8 cellular contexts compared by ENCODE assay signal in genomic region chr4:165327211-165328100, GRCh38. TPM values are rescaled to one million over a fixed set of nuclear protein-coding genes. Genes with fewer than 3 reads are reported as not detected.
DNase-seq lines count a peak whose midpoint lies in the region; ATAC-seq and TF ChIP-seq lines count a peak whose summit lies in the region.

Gene MSMO1, plus strand, starts transcription at chr4:165327669. Its CDS starts 5,702 bp downstream, at chr4:165333371.

- peak; percentile 94 for DNase-seq in DMS114 treated with DMSO at 0.1 percent for 48 hours (lab: John Stamatoyannopoulos, UW; ENCODE audit: unreplicated experiment)
- DNase-seq in IMR-90: peak; percentile 99
- peak; percentile 99 for DNase-seq in OCI-LY7 (ENCODE audit: low spot score)
- DNase-seq in activated T-cell treated with anti-CD3 and anti-CD28 coated beads for 1 hour (ENCODE audit: low read depth): peak; percentile 94
- peak; percentile 70 for DNase-seq in epidermal melanocyte (ENCODE audit: insufficient read length, low spot score)
- DNase-seq in midbrain (lab: John Stamatoyannopoulos, UW): peak; percentile 100
- peak; percentile 94 to 97 for DNase-seq in stimulated activated CD8-positive, alpha-beta memory T cell treated with anti-CD3 and anti-CD28 coated beads, Interleukin-2, amount 100 ng/mL, for 1 hour (ENCODE audit: low read depth in 2 of 2)

- H4K8ac ChIP-seq in IMR-90 (ENCODE audit: low read depth in 2 of 2, low read length in 2 of 2): peak within 1 kb of the TSS; percentile 71 to 81

- 0 out of 2 replicates have a peak, but pooled peaks cover 4% of the 10 kb centered on the region for H3K9me1 ChIP-seq in IMR-90 (ENCODE audit: insufficient read depth, low read length)

- H3K27me3 ChIP-seq in IMR-90 (ENCODE audit: control insufficient read depth, insufficient read depth, low read length): no peaks in the 10 kb centered on the region

- H3K79me2 ChIP-seq in OCI-LY7 (ENCODE audit: insufficient read depth, low read depth, low read length): peaks cover 49% of the 10 kb centered on the region

- H3K36me3 ChIP-seq in IMR-90 (ENCODE audit: control insufficient read depth, insufficient read depth, low read length): no peaks in the 10 kb centered on the region
- peaks cover 54% of the 10 kb centered on the region for H3K36me3 ChIP-seq in OCI-LY7 (ENCODE audit: insufficient read depth, low read length)

- H3K9ac ChIP-seq in IMR-90 (ENCODE audit: low read depth, low read length): peak within 1 kb of the TSS; percentile 64

- H2AK9ac ChIP-seq in IMR-90 (replicated peaks; ENCODE audit: low read depth, low read length, poor library complexity): peak within 1 kb of the TSS; percentile 85

- 0 out of 2 replicates have a peak within 1 kb of the TSS, but pooled peaks have one; percentile 24 for H4K91ac ChIP-seq in IMR-90 (ENCODE audit: insufficient read depth, low read depth, low read length)

- H2BK20ac ChIP-seq in IMR-90 (ENCODE audit: low read depth, low read length): no peak within 1 kb of the TSS

- H3K9me3 ChIP-seq in IMR-90 (ENCODE audit: control insufficient read depth, insufficient read depth, low read length) (no peaks in the 10 kb centered on the region), OCI-LY7 (ENCODE audit: low read length) (peaks cover 6% of the 10 kb centered on the region; the same call in 1 of the 2 replicates)

- dilution Hi-C loops in IMR-90 (cut with HindIII; ENCODE audit: low sequenced_read_pairs, unreplicated experiment): no loop called here

- peak within 1 kb of the TSS; percentile 37; the same call in 1 of the 2 replicates for H3K18ac ChIP-seq in IMR-90 (ENCODE audit: low read depth, low read length)

- H2AK5ac ChIP-seq in IMR-90 (ENCODE audit: low read depth, low read length): peak within 1 kb of the TSS; percentile 59; the same call in 1 of the 2 replicates

- BruUV-seq in IMR-90 (replicated peaks; lab: Mats Ljungman, UMichigan) (no TSS peak), OCI-LY7 (replicated peaks; lab: Mats Ljungman, UMichigan) (no TSS peak)

- WGBS in IMR-90 (ENCODE audit: extremely low coverage in 2 of 2, insufficient read length in 1 of 2), 2 experiments: 1% methylated on average over 13 of the region's 76 CpGs; no CpG with 5 or more reads in 1 of the 2 experiments

- CTCF ChIA-PET in IMR-90 (lab: Yijun Ruan, JAX) (no interaction called here), OCI-LY7 (lab: Charles Lee; ENCODE audit: unreplicated experiment) (interaction anchor here (1.3 to 1.4 kb wide), 2 partner anchors 18 to 197 kb away, joined by 4 to 5 read pairs; no protein-coding TSS in a partner anchor)

- peak within 1 kb of the TSS; percentile 83 for H2BK120ac ChIP-seq in IMR-90 (ENCODE audit: low read depth, low read length)

- TF ChIP-seq POLR2A in IMR-90 (IDR thresholded peaks at IDR 0.05; ENCODE audit: low read depth, low read length): peak; percentile 69; the same call in 1 of the 2 replicates

- POLR2A ChIA-PET in IMR-90 (lab: Charles Lee; ENCODE audit: unreplicated experiment) (interaction anchor here (0.8 kb wide), 1 partner anchor 13 kb away, joined by 3 read pairs; no protein-coding TSS in a partner anchor), OCI-LY7 (lab: Charles Lee) (interaction anchor here (0.6 to 1.6 kb wide), 13 partner anchors 9 to 635 kb away, joined by 3 to 7 read pairs (median 4); no protein-coding TSS in a partner anchor)

- H4K20me1 ChIP-seq in IMR-90 (ENCODE audit: insufficient read depth, low read length): no peaks in the 10 kb centered on the region
- peaks cover 29% of the 10 kb centered on the region for H4K20me1 ChIP-seq in OCI-LY7 (ENCODE audit: insufficient read depth, low read length)

- H3K4ac ChIP-seq in IMR-90 (ENCODE audit: low read depth, low read length): peak within 1 kb of the TSS; percentile 35

- H3K27ac ChIP-seq in IMR-90 (ENCODE audit: insufficient read depth, low read length) (peak within 1 kb of the TSS; percentile 17), OCI-LY7 (ENCODE audit: low read depth, low read length, poor library complexity, severe bottlenecking) (peak within 1 kb of the TSS; percentile 73)

- in situ Hi-C loops in IMR-90 (cut with MboI; ENCODE audit: low sequenced_read_pairs): loop anchor here (25.0 kb wide), 1 partner anchor 115 kb away; the partner anchor contains the start of gene KLHL2

- peak within 1 kb of the TSS; percentile 98 for H2AFZ ChIP-seq in IMR-90 (replicated peaks; ENCODE audit: low read length, poor library complexity)
- H2AFZ ChIP-seq in OCI-LY7 (ENCODE audit: low read length): peak within 1 kb of the TSS; percentile 88

- H3K23ac ChIP-seq in IMR-90 (ENCODE audit: low read depth, low read length): peak within 1 kb of the TSS; percentile 90

- TF ChIP-seq RAD21 in IMR-90 (IDR thresholded peaks at IDR 0.05; ENCODE audit: low read length): no peak

- H3K14ac ChIP-seq in IMR-90 (replicated peaks; ENCODE audit: low read depth, low read length): peak within 1 kb of the TSS; percentile 80

- H3K4me2 ChIP-seq in IMR-90 (ENCODE audit: low read depth, low read length) (peak within 1 kb of the TSS; percentile 93), OCI-LY7 (ENCODE audit: low read length) (peak within 1 kb of the TSS; percentile 98)

- peak within 1 kb of the TSS; percentile 86 for H3K56ac ChIP-seq in IMR-90 (ENCODE audit: extremely low read depth, insufficient read depth, low read length)

- H4K5ac ChIP-seq in IMR-90 (ENCODE audit: low read depth, low read length): peak within 1 kb of the TSS; percentile 33

- peaks cover 3% of the 10 kb centered on the region; the same call in 1 of the 2 replicates for H3K4me1 ChIP-seq in IMR-90 (ENCODE audit: control insufficient read depth, insufficient read depth, low read length)
- peaks cover 46% of the 10 kb centered on the region for H3K4me1 ChIP-seq in OCI-LY7 (ENCODE audit: insufficient read depth, low read length, poor library complexity, severe bottlenecking)

- peak within 1 kb of the TSS; percentile 79 for H3K4me3 ChIP-seq in IMR-90 (ENCODE audit: insufficient read depth, low read depth, low read length)
- H3K4me3 ChIP-seq in OCI-LY7 (ENCODE audit: low read depth, low read length, poor library complexity, severe bottlenecking): peak within 1 kb of the TSS; percentile 90

- TF ChIP-seq CTCF in IMR-90 (conservative IDR thresholded peaks at IDR 0.05; ENCODE audit: low read depth, low read length) (no peak), OCI-LY7 (conservative IDR thresholded peaks at IDR 0.05; ENCODE audit: low read length) (no peak)

- H2BK5ac ChIP-seq in IMR-90 (ENCODE audit: low read depth, low read length, poor library complexity, severe bottlenecking): peak within 1 kb of the TSS; percentile 81

- intact Hi-C loops in IMR-90 (cut with micrococcal nuclease) (loop anchor here (1.0 to 2.0 kb wide), 3 partner anchors 51 to 215 kb away; partner anchors contain the start of genes CPE, KLHL2 and TMEM192), OCI-LY7 (cut with micrococcal nuclease; ENCODE audit: unreplicated experiment) (loop anchor here (1.0 to 10.0 kb wide), 4 partner anchors 120 to 383 kb away; partner anchors contain the start of genes KLHL2 and TMEM192)

- peaks cover 8 to 26% of the 10 kb centered on the region in 2 experiments for H3K79me1 ChIP-seq in IMR-90 (ENCODE audit: low read depth in 1 of 2, low read length in 2 of 2)

- H2BK15ac ChIP-seq in IMR-90 (ENCODE audit: low read depth, low read length): peak within 1 kb of the TSS; percentile 45; the same call in 2 of the 3 replicates

- ATAC-seq in GM21529 (IDR thresholded peaks at IDR 0.05; ENCODE audit: unreplicated experiment): peak; percentile 96
- peak; percentile 98 for ATAC-seq in IMR-90 (ENCODE audit: low read depth)

- no peaks in the 10 kb centered on the region for H3K9me2 ChIP-seq in OCI-LY7 (ENCODE audit: insufficient read depth, low read length)

TF ChIP-seq in IMR-90, 13 proteins besides CTCF, POLR2A, EP300 and RAD21 (continues in another document):
- TF ChIP-seq NFE2L2 (IDR thresholded peaks at IDR 0.05; ENCODE audit: low read depth, low read length) (no peak; the same call in 1 of the 2 replicates), FOS (IDR thresholded peaks at IDR 0.05; ENCODE audit: low read depth, low read length) (peak; percentile 77; the same call in 1 of the 2 replicates), BHLHE40 (IDR thresholded peaks at IDR 0.05; ENCODE audit: low read depth, low read length) (peak; percentile 29; the same call in 1 of the 2 replicates), CEBPB (IDR thresholded peaks at IDR 0.05; ENCODE audit: low read depth, low read length) (0 out of 2 replicates have a peak, but pooled peaks have one; percentile 1), MAZ (IDR thresholded peaks at IDR 0.05; ENCODE audit: borderline replicate concordance, low read depth, low read length) (peak; percentile 9; the same call in 1 of the 2 replicates), RCOR1 (IDR thresholded peaks at IDR 0.05; ENCODE audit: insufficient replicate concordance, low read length) (no peak), CHD1 (IDR thresholded peaks at IDR 0.05; ENCODE audit: low read depth, low read length) (no peak), USF2 (IDR thresholded peaks at IDR 0.05; ENCODE audit: low read depth, low read length) (peak; percentile 18), RFX5 (IDR thresholded peaks at IDR 0.05; ENCODE audit: low read depth, low read length) (0 out of 2 replicates have a peak, but pooled peaks have one; percentile 47), MAFK (IDR thresholded peaks at IDR 0.05; ENCODE audit: low read depth, low read length) (no peak), SMC3 (IDR thresholded peaks at IDR 0.05; ENCODE audit: low read depth, low read length) (no peak), ELK1 (IDR thresholded peaks at IDR 0.05; ENCODE audit: borderline replicate concordance, low read depth, low read length) (no peak)

RNA-seq across cellular contexts. Expression of gene MSMO1, which starts in this region (rescaled TPM):
- 40.1 and 118 TPM in 2 replicates for total RNA-seq in IMR-90 (2012; rRNA removed)
- polyA plus RNA-seq in IMR-90 (2012; rRNA removed): 29.5 and 42.1 TPM in 2 replicates
- 8.6 and 10.1 TPM in 2 replicates for polyA plus RNA-seq in IMR-90 (2012; cell fraction: cytosol; rRNA removed)
- 3.8 and 13.4 TPM in 2 replicates for polyA plus RNA-seq in IMR-90 (2012; cell fraction: nucleus; rRNA removed; ENCODE audit: low replicate concordance)
- 36.3 and 41.6 TPM in 2 replicates for total RNA-seq in OCI-LY7 (2014; rRNA removed; shearing (Covaris generic))
- total RNA-seq in OCI-LY7 (2022): 88.0 and 91.5 TPM in 2 replicates

Comparison
In these comparisons a context has a peak if more than half of its experiments do, and no peak if none do; other contexts are left out.
1. Peak in every context shown above with its lines: DNase-seq, ATAC-seq, H3K4me3 ChIP-seq and H3K27ac ChIP-seq.